In the genomic region with DNA sequence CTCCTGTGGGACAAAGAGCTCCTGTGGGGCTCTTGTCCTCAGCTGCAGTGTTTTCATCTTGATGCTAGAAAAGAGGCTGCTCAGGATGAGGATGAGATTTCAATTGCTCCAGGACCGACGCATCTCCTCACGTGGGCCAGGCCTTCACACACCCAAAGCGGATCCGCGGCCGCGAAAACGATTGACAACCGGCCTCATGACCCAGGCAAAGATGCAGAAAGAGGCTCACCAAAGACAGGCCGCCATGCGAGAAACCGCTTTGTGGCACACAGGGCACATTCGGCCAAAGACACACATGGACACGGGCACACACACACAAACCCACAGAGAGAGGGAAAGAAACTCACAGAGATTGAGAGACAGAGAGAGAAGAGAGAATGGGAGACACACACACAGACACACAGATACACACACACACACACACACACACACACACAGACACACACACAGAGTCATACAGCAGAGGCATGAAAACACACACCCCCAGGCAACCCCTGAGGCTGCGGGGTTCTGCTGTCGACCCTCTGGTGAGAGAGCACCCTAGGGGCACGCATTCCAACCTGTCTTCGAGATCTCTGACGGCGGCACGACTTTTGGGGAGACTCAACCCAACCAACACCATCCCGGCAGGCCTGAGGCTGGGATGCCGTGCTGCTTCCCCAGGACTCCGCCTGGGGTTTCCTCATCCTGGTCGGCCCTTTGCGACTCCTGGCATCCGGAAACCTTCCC, we compare ENCODE assay signal across 8 cellular contexts.
DNase-seq lines count a peak whose midpoint lies in the region; ATAC-seq, FAIRE-seq and TF ChIP-seq lines count a peak whose summit lies in the region.

No MANE protein-coding gene starts in this region.

- TF ChIP-seq CTCF in A549 (IDR thresholded peaks at IDR 0.05) (no peak), HFFc6 (IDR thresholded peaks at IDR 0.05) (no peak)

- 75% methylated on average over 21 of the region's 28 CpGs for WGBS in A549 (ENCODE audit: missing lambda C conversion rate)

- TF ChIP-seq EP300 in A549 (IDR thresholded peaks at IDR 0.05): no peak

- ATAC-seq in A549 (no peak), GM21526 (IDR thresholded peaks at IDR 0.05; ENCODE audit: low FRiP score, unreplicated experiment) (no peak), GM21528 (IDR thresholded peaks at IDR 0.05; ENCODE audit: low FRiP score, unreplicated experiment) (no peak)

- H3K9me3 Mint-ChIP-seq in HFFc6: no peaks in the 10 kb centered on the region

- H3K4me1 Mint-ChIP-seq in HFFc6 (ENCODE audit: low read depth): peaks cover 76% of the 10 kb centered on the region

- peak overlapping the region; percentile 84 for H3K27ac Mint-ChIP-seq in HFFc6

- H3K36me3 Mint-ChIP-seq in HFFc6 (ENCODE audit: low read depth): peaks cover 4% of the 10 kb centered on the region; the same call in 1 of the 2 replicates

- H3K4me1 ChIP-seq in A549 (peaks cover 22% of the 10 kb centered on the region; the same call in 2 of the 3 replicates), muscle layer of duodenum (ENCODE audit: control insufficient read depth in 1 of 2, insufficient read depth in 2 of 2, low read length in 2 of 2) (peaks cover 0 to 37% of the 10 kb centered on the region in 2 donors)

- FAIRE-seq in A549 (lab: Jason Lieb, UNC): no peak

- H3K4me2 ChIP-seq in A549: peak overlapping the region; percentile 74

- peaks cover 7% of the 10 kb centered on the region for H3K9me3 ChIP-seq in A549
- no peaks in the 10 kb centered on the region for H3K9me3 ChIP-seq in muscle layer of duodenum (ENCODE audit: control insufficient read depth in 1 of 2, low read length in 2 of 2)

- H3K27me3 ChIP-seq in muscle layer of duodenum (ENCODE audit: low read depth, low read length): peaks cover 14% of the 10 kb centered on the region

- no peak for TF ChIP-seq RAD21 in A549 (conservative IDR thresholded peaks at IDR 0.05 in 1 of 2, IDR thresholded peaks at IDR 0.05 in 1 of 2)

- H3K36me3 ChIP-seq in muscle layer of duodenum (ENCODE audit: control insufficient read depth in 1 of 2, insufficient read depth in 2 of 2, low read length in 2 of 2): no peaks in the 10 kb centered on the region

- H3K27me3 Mint-ChIP-seq in HFFc6 (ENCODE audit: insufficient read depth): peaks cover 14% of the 10 kb centered on the region

- POLR2A ChIA-PET in A549 (lab: Yijun Ruan, JAX): no interaction called here

- peak overlapping the region; percentile 88 for H3K4me3 Mint-ChIP-seq in HFFc6

- no peak for DNase-seq in A549 (ENCODE audit: low read depth in 1 of 2, low spot score in 1 of 2)
- DNase-seq in HFFc6: no peak
- DNase-seq in caudate nucleus (lab: John Stamatoyannopoulos, UW): peak in 3 of 61 donors; percentile 9 to 77 (median 41)
- no peak for DNase-seq in NAMALWA (ENCODE audit: low spot score)
- no peak for DNase-seq in DMS79 (lab: John Stamatoyannopoulos, UW)

- peak overlapping the region; percentile 30 for H3K4me3 ChIP-seq in A549
- H3K4me3 ChIP-seq in muscle layer of duodenum (ENCODE audit: low read depth in 1 of 2, low read length in 2 of 2): peak overlapping the region; percentile 21 to 63

- CTCF ChIA-PET in A549 (lab: Yijun Ruan, JAX): no interaction called here

- TF ChIP-seq POLR2A in A549 (IDR thresholded peaks at IDR 0.05; ENCODE audit: low read length): no peak

- H3K27ac ChIP-seq in A549: peak overlapping the region in 1 of 2 experiments; percentile 73; a peak in 4 of 6 replicates
- peak overlapping the region; percentile 36 for H3K27ac ChIP-seq in caudate nucleus (ENCODE audit: low read depth, low read length)
- H3K27ac ChIP-seq in muscle layer of duodenum (ENCODE audit: low read length): no peak overlapping the region

TF ChIP-seq in A549, 52 proteins besides CTCF, POLR2A, EP300 and RAD21:
- TF ChIP-seq RFX5 (IDR thresholded peaks at IDR 0.05) (no peak), RARB (CRISPR knock-in tag; IDR thresholded peaks at IDR 0.05) (no peak), MAFK (IDR thresholded peaks at IDR 0.05; ENCODE audit: partially characterized antibody) (no peak), RCOR1 (IDR thresholded peaks at IDR 0.05; ENCODE audit: low read depth, low read length) (no peak), POLR2AphosphoS2 (conservative IDR thresholded peaks at IDR 0.05; ENCODE audit: low read length) (no peak), TP53 (CRISPR knock-in tag; IDR thresholded peaks at IDR 0.05) (no peak), RNF2 (IDR thresholded peaks at IDR 0.05; ENCODE audit: borderline replicate concordance, low read depth) (no peak), TFCP2L1 (CRISPR knock-in tag; IDR thresholded peaks at IDR 0.05) (no peak), FOSL2 (IDR thresholded peaks at IDR 0.05) (no peak), FOSL2 (CRISPR knock-in tag; IDR thresholded peaks at IDR 0.05) (no peak), KDM1A (IDR thresholded peaks at IDR 0.05; ENCODE audit: low read depth) (no peak), HOXB13 (CRISPR knock-in tag; IDR thresholded peaks at IDR 0.05; ENCODE audit: low read depth) (no peak), NPAS2 (CRISPR knock-in tag; IDR thresholded peaks at IDR 0.05; ENCODE audit: borderline replicate concordance) (no peak), BHLHE40 (IDR thresholded peaks at IDR 0.05; ENCODE audit: low read depth, low read length) (no peak), FOSB (CRISPR knock-in tag; IDR thresholded peaks at IDR 0.05) (no peak), PHF8 (IDR thresholded peaks at IDR 0.05; ENCODE audit: borderline replicate concordance, low read depth) (no peak), EHMT2 (IDR thresholded peaks at IDR 0.05; ENCODE audit: low read depth) (no peak)
- TF ChIP-seq, protein P1, sequence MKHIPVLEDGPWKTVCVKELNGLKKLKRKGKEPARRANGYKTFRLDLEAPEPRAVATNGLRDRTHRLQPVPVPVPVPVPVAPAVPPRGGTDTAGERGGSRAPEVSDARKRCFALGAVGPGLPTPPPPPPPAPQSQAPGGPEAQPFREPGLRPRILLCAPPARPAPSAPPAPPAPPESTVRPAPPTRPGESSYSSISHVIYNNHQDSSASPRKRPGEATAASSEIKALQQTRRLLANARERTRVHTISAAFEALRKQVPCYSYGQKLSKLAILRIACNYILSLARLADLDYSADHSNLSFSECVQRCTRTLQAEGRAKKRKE (CRISPR knock-in tag; IDR thresholded peaks at IDR 0.05; ENCODE audit: low read depth): no peak
- TF ChIP-seq, protein P2, sequence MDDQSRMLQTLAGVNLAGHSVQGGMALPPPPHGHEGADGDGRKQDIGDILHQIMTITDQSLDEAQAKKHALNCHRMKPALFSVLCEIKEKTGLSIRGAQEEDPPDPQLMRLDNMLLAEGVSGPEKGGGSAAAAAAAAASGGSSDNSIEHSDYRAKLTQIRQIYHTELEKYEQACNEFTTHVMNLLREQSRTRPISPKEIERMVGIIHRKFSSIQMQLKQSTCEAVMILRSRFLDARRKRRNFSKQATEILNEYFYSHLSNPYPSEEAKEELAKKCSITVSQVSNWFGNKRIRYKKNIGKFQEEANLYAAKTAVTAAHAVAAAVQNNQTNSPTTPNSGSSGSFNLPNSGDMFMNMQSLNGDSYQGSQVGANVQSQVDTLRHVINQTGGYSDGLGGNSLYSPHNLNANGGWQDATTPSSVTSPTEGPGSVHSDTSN (IDR thresholded peaks at IDR 0.05): no peak
- TF ChIP-seq, protein P3, sequence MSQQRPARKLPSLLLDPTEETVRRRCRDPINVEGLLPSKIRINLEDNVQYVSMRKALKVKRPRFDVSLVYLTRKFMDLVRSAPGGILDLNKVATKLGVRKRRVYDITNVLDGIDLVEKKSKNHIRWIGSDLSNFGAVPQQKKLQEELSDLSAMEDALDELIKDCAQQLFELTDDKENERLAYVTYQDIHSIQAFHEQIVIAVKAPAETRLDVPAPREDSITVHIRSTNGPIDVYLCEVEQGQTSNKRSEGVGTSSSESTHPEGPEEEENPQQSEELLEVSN (IDR thresholded peaks at IDR 0.05; ENCODE audit: borderline replicate concordance, low read depth): no peak
- TF ChIP-seq, protein P4, sequence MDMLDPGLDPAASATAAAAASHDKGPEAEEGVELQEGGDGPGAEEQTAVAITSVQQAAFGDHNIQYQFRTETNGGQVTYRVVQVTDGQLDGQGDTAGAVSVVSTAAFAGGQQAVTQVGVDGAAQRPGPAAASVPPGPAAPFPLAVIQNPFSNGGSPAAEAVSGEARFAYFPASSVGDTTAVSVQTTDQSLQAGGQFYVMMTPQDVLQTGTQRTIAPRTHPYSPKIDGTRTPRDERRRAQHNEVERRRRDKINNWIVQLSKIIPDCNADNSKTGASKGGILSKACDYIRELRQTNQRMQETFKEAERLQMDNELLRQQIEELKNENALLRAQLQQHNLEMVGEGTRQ (IDR thresholded peaks at IDR 0.05): no peak
